17 cellular contexts compared by ENCODE assay signal in the genomic region with DNA sequence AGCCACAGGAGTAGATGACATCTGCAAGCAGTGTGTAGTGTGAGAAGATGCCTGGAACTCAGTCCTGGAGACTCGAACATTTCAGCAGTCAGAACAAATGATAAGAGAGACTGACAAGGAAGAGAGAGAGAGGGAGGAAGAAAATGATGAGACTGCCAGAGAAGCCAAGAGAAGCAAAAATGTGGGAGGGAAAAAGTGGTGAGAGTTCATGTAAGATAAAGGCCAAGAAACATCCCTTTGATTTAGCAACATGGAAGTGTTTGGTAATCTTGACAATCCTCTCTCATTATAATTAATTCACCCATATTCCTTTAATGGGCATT. TPM values are rescaled to one million over a fixed set of nuclear protein-coding genes. Genes with fewer than 3 reads are reported as not detected.
DNase-seq lines count a peak whose midpoint lies in the region; ATAC-seq and TF ChIP-seq lines count a peak whose summit lies in the region.
"Had no signal": no experiment of that assay in that cellular context is flagged by ENCODE, and none has a peak within 500 bp of the region (broad histone marks: within the 10 kb centered on the region; RNA-seq: fewer than 3 reads in every experiment).

No MANE protein-coding gene starts in this region.

- H3K36me3 Mint-ChIP-seq in activated T-helper 2 cell treated with anti-CD3 and anti-CD28 coated beads, Interferon-gamma antibody, Interleukin-2, Interleukin-4, amounts not matched to agents 10 μg/mL and 5 μg/mL and 100 μg/mL, durations not matched to agents 14 hours and 24 hours and 36 hours (ENCODE audit: low read depth): peaks cover 41% of the 10 kb centered on the region
- H3K36me3 Mint-ChIP-seq in CD8-positive, alpha-beta T cell: peaks cover 17% of the 10 kb centered on the region
- H3K36me3 Mint-ChIP-seq: IgD-negative memory B cell had no signal

- peaks cover 18 to 38% (median 31%) of the 10 kb centered on the region in 3 donors for H3K4me1 ChIP-seq in skeletal muscle tissue (ENCODE audit: control insufficient read depth in 3 of 3, insufficient read depth in 3 of 3, low read length in 3 of 3)
- no peaks in the 10 kb centered on the region for H3K4me1 ChIP-seq in CD8-positive, alpha-beta T cell (ENCODE audit: insufficient read depth, low read length)

- H3K4me1 Mint-ChIP-seq in activated T-helper 2 cell treated with anti-CD3 and anti-CD28 coated beads, Interferon-gamma antibody, Interleukin-2, Interleukin-4, amounts not matched to agents 10 μg/mL and 5 μg/mL and 100 μg/mL, durations not matched to agents 14 hours and 24 hours and 36 hours (ENCODE audit: low read depth): peaks cover 49% of the 10 kb centered on the region
- no peaks in the 10 kb centered on the region for H3K4me1 Mint-ChIP-seq in CD8-positive, alpha-beta T cell (ENCODE audit: low read depth)
- H3K4me1 Mint-ChIP-seq: B cell, IgD-negative memory B cell had no signal

- no peak overlapping the region for H3K4me3 ChIP-seq in skeletal muscle tissue (ENCODE audit: low read length in 3 of 3)
- H3K4me3 ChIP-seq in CD8-positive, alpha-beta T cell (ENCODE audit: low read depth, low read length): no peak overlapping the region

- no peaks in the 10 kb centered on the region for H3K9me3 Mint-ChIP-seq in activated T-helper 2 cell treated with anti-CD3 and anti-CD28 coated beads, Interferon-gamma antibody, Interleukin-2, Interleukin-4, amounts not matched to agents 10 μg/mL and 5 μg/mL and 100 μg/mL, durations not matched to agents 14 hours and 24 hours and 36 hours
- no peaks in the 10 kb centered on the region for H3K9me3 Mint-ChIP-seq in CD8-positive, alpha-beta T cell
- H3K9me3 Mint-ChIP-seq: IgD-negative memory B cell; naive thymus-derived CD8-positive, alpha-beta T cell had no signal

- intact Hi-C loops in activated T-helper 2 cell treated with anti-CD3 and anti-CD28 coated beads, Interferon-gamma antibody, Interleukin-2, Interleukin-4, amounts not matched to agents 10 μg/mL and 5 μg/mL and 100 μg/mL, durations not matched to agents 14 hours and 24 hours and 36 hours (cut with micrococcal nuclease): loop anchor here (10.0 kb wide), 1 partner anchor 294 kb away; no protein-coding TSS in a partner anchor
- intact Hi-C loops in left colon (cut with DNase I, micrococcal nuclease) (no loop called here), posterior vena cava (cut with DNase I) (no loop called here)
- intact Hi-C loops in CD8-positive, alpha-beta T cell (cut with DNase I, micrococcal nuclease): no loop called here

- DNase-seq in EH (ENCODE audit: low read depth): peak; percentile 44
- DNase-seq in activated T-helper 2 cell treated with anti-CD3 and anti-CD28 coated beads, Interferon-gamma antibody, Interleukin-2, Interleukin-4, amounts not matched to agents 10 μg/mL and 5 μg/mL and 100 μg/mL, durations not matched to agents 14 hours and 24 hours and 36 hours (ENCODE audit: low spot score): no peak
- no peak for DNase-seq in left colon
- no peak for DNase-seq in iPS-NIHi11 (ENCODE audit: low spot score)
- no peak for DNase-seq in posterior vena cava (ENCODE audit: low spot score)
- DNase-seq in CD8-positive, alpha-beta T cell: no peak
- DNase-seq in NOMO-1 (lab: John Stamatoyannopoulos, UW; ENCODE audit: unreplicated experiment in 2 of 2): no peak
- DNase-seq: activated CD4-positive, alpha-beta T cell treated with anti-CD3 and anti-CD28 coated beads for 4 hours; activated effector memory CD4-positive, alpha-beta T cell treated with anti-CD3 and anti-CD28 coated beads, Interleukin-2, amount 50 U/mL, for 16 hours; central memory CD4-positive, alpha-beta T cell; naive thymus-derived CD8-positive, alpha-beta T cell; NCI-H1694; NCI-H82 had no signal

- H3K9ac ChIP-seq in skeletal muscle tissue (ENCODE audit: low read depth in 1 of 3, low read length in 3 of 3): no peak overlapping the region

- peak overlapping the region; percentile 2 for H3K27ac Mint-ChIP-seq in activated T-helper 2 cell treated with anti-CD3 and anti-CD28 coated beads, Interferon-gamma antibody, Interleukin-2, Interleukin-4, amounts not matched to agents 10 μg/mL and 5 μg/mL and 100 μg/mL, durations not matched to agents 14 hours and 24 hours and 36 hours
- H3K27ac Mint-ChIP-seq in CD8-positive, alpha-beta T cell: no peak overlapping the region
- H3K27ac Mint-ChIP-seq: B cell, IgD-negative memory B cell had no signal

- H3K27me3 Mint-ChIP-seq in activated T-helper 2 cell treated with anti-CD3 and anti-CD28 coated beads, Interferon-gamma antibody, Interleukin-2, Interleukin-4, amounts not matched to agents 10 μg/mL and 5 μg/mL and 100 μg/mL, durations not matched to agents 14 hours and 24 hours and 36 hours (ENCODE audit: low read depth): no peaks in the 10 kb centered on the region
- H3K27me3 Mint-ChIP-seq in CD8-positive, alpha-beta T cell (ENCODE audit: low read depth): no peaks in the 10 kb centered on the region
- H3K27me3 Mint-ChIP-seq: IgD-negative memory B cell; naive thymus-derived CD8-positive, alpha-beta T cell had no signal

- CTCF ChIA-PET in CD8-positive, alpha-beta T cell (lab: Charles Lee): no interaction called here

- H3K9me3 ChIP-seq in skeletal muscle tissue (ENCODE audit: control insufficient read depth in 3 of 3, low read length in 3 of 3): no peaks in the 10 kb centered on the region
- no peaks in the 10 kb centered on the region for H3K9me3 ChIP-seq in CD8-positive, alpha-beta T cell (ENCODE audit: low read length)

- no peak for TF ChIP-seq CTCF in CD8-positive, alpha-beta T cell (IDR thresholded peaks at IDR 0.05)

- POLR2A ChIA-PET in CD8-positive, alpha-beta T cell (lab: Charles Lee): no interaction called here

- peak; percentile 41 for ATAC-seq in left colon
- ATAC-seq in CD8-positive, alpha-beta T cell: no peak
- ATAC-seq: esophagus mucosa; naive thymus-derived CD8-positive, alpha-beta T cell had no signal

- H3K27me3 ChIP-seq in skeletal muscle tissue (ENCODE audit: control insufficient read depth in 3 of 3, insufficient read depth in 3 of 3, low read length in 3 of 3): no peaks in the 10 kb centered on the region
- no peaks in the 10 kb centered on the region for H3K27me3 ChIP-seq in CD8-positive, alpha-beta T cell (ENCODE audit: insufficient read depth, low read length)

- H3K27ac ChIP-seq in skeletal muscle tissue (ENCODE audit: low read depth, low read length): peak overlapping the region; percentile 72
- no peak overlapping the region for H3K27ac ChIP-seq in CD8-positive, alpha-beta T cell (ENCODE audit: low read depth, low read length)

- H3K4me3 Mint-ChIP-seq in activated T-helper 2 cell treated with anti-CD3 and anti-CD28 coated beads, Interferon-gamma antibody, Interleukin-2, Interleukin-4, amounts not matched to agents 10 μg/mL and 5 μg/mL and 100 μg/mL, durations not matched to agents 14 hours and 24 hours and 36 hours (ENCODE audit: low read depth): no peak overlapping the region
- H3K4me3 Mint-ChIP-seq in CD8-positive, alpha-beta T cell: no peak overlapping the region
- H3K4me3 Mint-ChIP-seq: B cell; IgD-negative memory B cell; naive thymus-derived CD8-positive, alpha-beta T cell had no signal

- H3K36me3 ChIP-seq in skeletal muscle tissue (ENCODE audit: control insufficient read depth in 3 of 3, insufficient read depth in 3 of 3, low read length in 3 of 3): peaks cover 0 to 2% (median 0%) of the 10 kb centered on the region in 3 donors
- no peaks in the 10 kb centered on the region for H3K36me3 ChIP-seq in CD8-positive, alpha-beta T cell (ENCODE audit: insufficient read depth, low read length)

RNA-seq across cellular contexts. Expression of a gene that starts 42.6 kb away (rescaled TPM):
- total RNA-seq in activated T-helper 2 cell treated with anti-CD3 and anti-CD28 coated beads, Interferon-gamma antibody, Interleukin-2, Interleukin-4, amounts not matched to agents 10 μg/mL and 5 μg/mL and 100 μg/mL, durations not matched to agents 14 hours and 24 hours and 36 hours: 331 and 333 TPM in 2 replicates
- total RNA-seq in left colon: 100 to 1,000 TPM; 279 to 296 TPM
- 54.3 TPM for total RNA-seq in skeletal muscle tissue
- 100 to 1,000 TPM in 1 of 2 donors, 10 to 100 TPM in 1; 80.2 to 103 TPM for total RNA-seq in posterior vena cava
- 1 to 10 TPM; 4.2 TPM for total RNA-seq in CD8-positive, alpha-beta T cell

Comparison
In these comparisons a context has a peak if more than half of its experiments do, and no peak if none do; other contexts are left out.
1. RNA of a gene that starts 42.6 kb away (total RNA-seq): 331 to 333 TPM in activated T-helper 2 cell treated with anti-CD3 and anti-CD28 coated beads, Interferon-gamma antibody, Interleukin-2, Interleukin-4, amounts not matched to agents 10 μg/mL and 5 μg/mL and 100 μg/mL, durations not matched to agents 14 hours and 24 hours and 36 hours, 279 to 296 TPM in left colon, 80.2 to 103 TPM in posterior vena cava and 54.3 TPM in skeletal muscle tissue (single experiment); 4.2 TPM in CD8-positive, alpha-beta T cell; every median in the first group is over 10 times any median in the second.